Comparison of ENCODE assay signal across 1 cellular context in the genomic region with DNA sequence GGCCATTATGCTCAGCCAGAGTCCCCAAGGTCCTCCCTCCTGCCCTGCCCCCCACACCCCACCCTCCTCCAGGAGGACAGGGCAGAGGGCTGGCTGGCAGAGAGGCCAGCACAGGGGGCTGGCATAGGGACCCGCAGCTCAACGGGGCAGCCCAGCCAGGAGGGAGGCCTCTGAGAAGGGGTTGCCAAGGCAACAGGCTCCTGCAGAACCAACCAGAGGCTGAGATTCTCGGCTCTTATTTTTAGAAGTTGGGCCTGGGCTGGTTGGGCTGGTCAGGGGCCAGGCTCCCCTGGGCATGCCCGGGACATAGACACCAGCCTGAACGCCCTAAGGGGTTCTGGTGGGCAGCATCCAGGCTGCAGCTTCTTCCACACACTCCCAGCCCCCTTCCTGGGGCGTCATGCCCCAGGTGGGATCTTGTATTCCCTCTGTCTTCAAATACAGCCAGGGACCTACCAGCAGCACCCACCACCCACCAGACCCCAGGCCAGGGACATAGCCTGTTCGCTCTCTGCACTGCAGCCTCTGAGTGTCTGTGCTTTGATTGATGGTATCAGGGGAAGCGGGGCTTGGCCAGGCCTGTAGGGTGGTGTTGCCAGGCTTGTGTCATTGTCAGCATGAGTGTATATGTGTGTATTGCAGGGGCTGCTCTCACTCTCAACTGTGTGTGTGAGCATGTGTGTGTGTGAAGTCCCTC.
TF ChIP-seq lines count a peak whose summit lies in the region.

No MANE protein-coding gene starts in this region.

TF ChIP-seq in GM23338, 12 proteins besides CTCF, POLR2A, EP300 and RAD21 (continued from another document):
- TF ChIP-seq, protein P1, sequence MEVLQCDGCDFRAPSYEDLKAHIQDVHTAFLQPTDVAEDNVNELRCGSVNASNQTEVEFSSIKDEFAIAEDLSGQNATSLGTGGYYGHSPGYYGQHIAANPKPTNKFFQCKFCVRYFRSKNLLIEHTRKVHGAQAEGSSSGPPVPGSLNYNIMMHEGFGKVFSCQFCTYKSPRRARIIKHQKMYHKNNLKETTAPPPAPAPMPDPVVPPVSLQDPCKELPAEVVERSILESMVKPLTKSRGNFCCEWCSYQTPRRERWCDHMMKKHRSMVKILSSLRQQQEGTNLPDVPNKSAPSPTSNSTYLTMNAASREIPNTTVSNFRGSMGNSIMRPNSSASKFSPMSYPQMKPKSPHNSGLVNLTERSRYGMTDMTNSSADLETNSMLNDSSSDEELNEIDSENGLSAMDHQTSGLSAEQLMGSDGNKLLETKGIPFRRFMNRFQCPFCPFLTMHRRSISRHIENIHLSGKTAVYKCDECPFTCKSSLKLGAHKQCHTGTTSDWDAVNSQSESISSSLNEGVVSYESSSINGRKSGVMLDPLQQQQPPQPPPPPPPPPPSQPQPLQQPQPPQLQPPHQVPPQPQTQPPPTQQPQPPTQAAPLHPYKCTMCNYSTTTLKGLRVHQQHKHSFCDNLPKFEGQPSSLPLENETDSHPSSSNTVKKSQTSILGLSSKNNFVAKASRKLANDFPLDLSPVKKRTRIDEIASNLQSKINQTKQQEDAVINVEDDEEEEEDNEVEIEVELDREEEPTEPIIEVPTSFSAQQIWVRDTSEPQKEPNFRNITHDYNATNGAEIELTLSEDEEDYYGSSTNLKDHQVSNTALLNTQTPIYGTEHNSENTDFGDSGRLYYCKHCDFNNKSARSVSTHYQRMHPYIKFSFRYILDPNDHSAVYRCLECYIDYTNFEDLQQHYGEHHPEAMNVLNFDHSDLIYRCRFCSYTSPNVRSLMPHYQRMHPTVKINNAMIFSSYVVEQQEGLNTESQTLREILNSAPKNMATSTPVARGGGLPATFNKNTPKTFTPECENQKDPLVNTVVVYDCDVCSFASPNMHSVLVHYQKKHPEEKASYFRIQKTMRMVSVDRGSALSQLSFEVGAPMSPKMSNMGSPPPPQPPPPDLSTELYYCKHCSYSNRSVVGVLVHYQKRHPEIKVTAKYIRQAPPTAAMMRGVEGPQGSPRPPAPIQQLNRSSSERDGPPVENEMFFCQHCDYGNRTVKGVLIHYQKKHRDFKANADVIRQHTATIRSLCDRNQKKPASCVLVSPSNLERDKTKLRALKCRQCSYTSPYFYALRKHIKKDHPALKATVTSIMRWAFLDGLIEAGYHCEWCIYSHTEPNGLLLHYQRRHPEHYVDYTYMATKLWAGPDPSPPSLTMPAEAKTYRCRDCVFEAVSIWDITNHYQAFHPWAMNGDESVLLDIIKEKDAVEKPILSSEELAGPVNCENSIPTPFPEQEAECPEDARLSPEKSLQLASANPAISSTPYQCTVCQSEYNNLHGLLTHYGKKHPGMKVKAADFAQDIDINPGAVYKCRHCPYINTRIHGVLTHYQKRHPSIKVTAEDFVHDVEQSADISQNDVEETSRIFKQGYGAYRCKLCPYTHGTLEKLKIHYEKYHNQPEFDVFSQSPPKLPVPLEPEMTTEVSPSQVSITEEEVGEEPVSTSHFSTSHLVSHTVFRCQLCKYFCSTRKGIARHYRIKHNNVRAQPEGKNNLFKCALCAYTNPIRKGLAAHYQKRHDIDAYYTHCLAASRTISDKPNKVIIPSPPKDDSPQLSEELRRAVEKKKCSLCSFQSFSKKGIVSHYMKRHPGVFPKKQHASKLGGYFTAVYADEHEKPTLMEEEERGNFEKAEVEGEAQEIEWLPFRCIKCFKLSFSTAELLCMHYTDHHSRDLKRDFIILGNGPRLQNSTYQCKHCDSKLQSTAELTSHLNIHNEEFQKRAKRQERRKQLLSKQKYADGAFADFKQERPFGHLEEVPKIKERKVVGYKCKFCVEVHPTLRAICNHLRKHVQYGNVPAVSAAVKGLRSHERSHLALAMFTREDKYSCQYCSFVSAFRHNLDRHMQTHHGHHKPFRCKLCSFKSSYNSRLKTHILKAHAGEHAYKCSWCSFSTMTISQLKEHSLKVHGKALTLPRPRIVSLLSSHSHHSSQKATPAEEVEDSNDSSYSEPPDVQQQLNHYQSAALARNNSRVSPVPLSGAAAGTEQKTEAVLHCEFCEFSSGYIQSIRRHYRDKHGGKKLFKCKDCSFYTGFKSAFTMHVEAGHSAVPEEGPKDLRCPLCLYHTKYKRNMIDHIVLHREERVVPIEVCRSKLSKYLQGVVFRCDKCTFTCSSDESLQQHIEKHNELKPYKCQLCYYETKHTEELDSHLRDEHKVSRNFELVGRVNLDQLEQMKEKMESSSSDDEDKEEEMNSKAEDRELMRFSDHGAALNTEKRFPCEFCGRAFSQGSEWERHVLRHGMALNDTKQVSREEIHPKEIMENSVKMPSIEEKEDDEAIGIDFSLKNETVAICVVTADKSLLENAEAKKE (CRISPR knock-in tag; IDR thresholded peaks at IDR 0.05), result no peak
- TF ChIP-seq POLR2AphosphoS5 (IDR thresholded peaks at IDR 0.05; ENCODE audit: low read depth) (no peak), ZNF331 (CRISPR knock-in tag; IDR thresholded peaks at IDR 0.05; ENCODE audit: low read depth) (no peak), STAT1 (IDR thresholded peaks at IDR 0.05; ENCODE audit: unreplicated experiment) (no peak), EZH2 (IDR thresholded peaks at IDR 0.05; ENCODE audit: low read depth, unreplicated experiment) (no peak), ZNF114 (CRISPR knock-in tag; IDR thresholded peaks at IDR 0.05) (no peak), EZH2phosphoT487 (IDR thresholded peaks at IDR 0.05; ENCODE audit: unreplicated experiment) (no peak), NANOG (IDR thresholded peaks at IDR 0.05; ENCODE audit: borderline replicate concordance) (no peak), JUNB (IDR thresholded peaks at IDR 0.05; ENCODE audit: unreplicated experiment) (no peak)
- TF ChIP-seq, protein P2, sequence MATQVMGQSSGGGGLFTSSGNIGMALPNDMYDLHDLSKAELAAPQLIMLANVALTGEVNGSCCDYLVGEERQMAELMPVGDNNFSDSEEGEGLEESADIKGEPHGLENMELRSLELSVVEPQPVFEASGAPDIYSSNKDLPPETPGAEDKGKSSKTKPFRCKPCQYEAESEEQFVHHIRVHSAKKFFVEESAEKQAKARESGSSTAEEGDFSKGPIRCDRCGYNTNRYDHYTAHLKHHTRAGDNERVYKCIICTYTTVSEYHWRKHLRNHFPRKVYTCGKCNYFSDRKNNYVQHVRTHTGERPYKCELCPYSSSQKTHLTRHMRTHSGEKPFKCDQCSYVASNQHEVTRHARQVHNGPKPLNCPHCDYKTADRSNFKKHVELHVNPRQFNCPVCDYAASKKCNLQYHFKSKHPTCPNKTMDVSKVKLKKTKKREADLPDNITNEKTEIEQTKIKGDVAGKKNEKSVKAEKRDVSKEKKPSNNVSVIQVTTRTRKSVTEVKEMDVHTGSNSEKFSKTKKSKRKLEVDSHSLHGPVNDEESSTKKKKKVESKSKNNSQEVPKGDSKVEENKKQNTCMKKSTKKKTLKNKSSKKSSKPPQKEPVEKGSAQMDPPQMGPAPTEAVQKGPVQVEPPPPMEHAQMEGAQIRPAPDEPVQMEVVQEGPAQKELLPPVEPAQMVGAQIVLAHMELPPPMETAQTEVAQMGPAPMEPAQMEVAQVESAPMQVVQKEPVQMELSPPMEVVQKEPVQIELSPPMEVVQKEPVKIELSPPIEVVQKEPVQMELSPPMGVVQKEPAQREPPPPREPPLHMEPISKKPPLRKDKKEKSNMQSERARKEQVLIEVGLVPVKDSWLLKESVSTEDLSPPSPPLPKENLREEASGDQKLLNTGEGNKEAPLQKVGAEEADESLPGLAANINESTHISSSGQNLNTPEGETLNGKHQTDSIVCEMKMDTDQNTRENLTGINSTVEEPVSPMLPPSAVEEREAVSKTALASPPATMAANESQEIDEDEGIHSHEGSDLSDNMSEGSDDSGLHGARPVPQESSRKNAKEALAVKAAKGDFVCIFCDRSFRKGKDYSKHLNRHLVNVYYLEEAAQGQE (IDR thresholded peaks at IDR 0.05; ENCODE audit: unreplicated experiment), result no peak
- TF ChIP-seq, protein P3, sequence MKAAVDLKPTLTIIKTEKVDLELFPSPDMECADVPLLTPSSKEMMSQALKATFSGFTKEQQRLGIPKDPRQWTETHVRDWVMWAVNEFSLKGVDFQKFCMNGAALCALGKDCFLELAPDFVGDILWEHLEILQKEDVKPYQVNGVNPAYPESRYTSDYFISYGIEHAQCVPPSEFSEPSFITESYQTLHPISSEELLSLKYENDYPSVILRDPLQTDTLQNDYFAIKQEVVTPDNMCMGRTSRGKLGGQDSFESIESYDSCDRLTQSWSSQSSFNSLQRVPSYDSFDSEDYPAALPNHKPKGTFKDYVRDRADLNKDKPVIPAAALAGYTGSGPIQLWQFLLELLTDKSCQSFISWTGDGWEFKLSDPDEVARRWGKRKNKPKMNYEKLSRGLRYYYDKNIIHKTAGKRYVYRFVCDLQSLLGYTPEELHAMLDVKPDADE (IDR thresholded peaks at IDR 0.05), result no peak
TF ChIP-seq in GM23338: peak in this region for 0.
